In genomic region chr22:46863794-46864193, GRCh38 we compare ENCODE assay signal across 25 cellular contexts.
"Had no signal": no experiment of that assay in that cellular context is flagged by ENCODE, and none has a peak within 500 bp of the region (broad histone marks: within the 10 kb centered on the region; RNA-seq: fewer than 3 reads in every experiment).

No MANE protein-coding gene starts in this region.

- H3K4me1 Mint-ChIP-seq: activated CD4-positive, alpha-beta memory T cell treated with anti-CD3 and anti-CD28 coated beads, Interleukin-2, amount 10 ng/mL, durations not matched to agents 7 days and 5 days; activated CD8-positive, alpha-beta memory T cell treated with anti-CD3 and anti-CD28 coated beads, Interleukin-2, amount 10 ng/mL, durations not matched to agents 7 days and 5 days; mesothelial cell of epicardium had no signal

- H3K36me3 ChIP-seq: ascending aorta, esophagus muscularis mucosa, left lung, ovary, stomach, transverse colon had no signal

- H3K4me3 ChIP-seq: ascending aorta, dorsolateral prefrontal cortex, esophagus muscularis mucosa, left lung, ovary, stomach, transverse colon had no signal

- H3K9me3 ChIP-seq: ascending aorta, esophagus muscularis mucosa, left lung, ovary, stomach, transverse colon had no signal

- H3K36me3 Mint-ChIP-seq: natural killer cell treated with Interleukin-12 subunit alpha and Interleukin-12 subunit beta and Interleukin-15 and Interleukin-18, amount 100 ng/mL, for 72 hours had no signal

- H3K27ac Mint-ChIP-seq: activated CD4-positive, alpha-beta memory T cell treated with anti-CD3 and anti-CD28 coated beads, Interleukin-2, amount 10 ng/mL, durations not matched to agents 7 days and 5 days; activated CD4-positive, alpha-beta T cell treated with anti-CD3 and anti-CD28 coated beads, Interleukin-2, amount 10 ng/mL, durations not matched to agents 24 days and 14 days; activated CD8-positive, alpha-beta memory T cell treated with anti-CD3 and anti-CD28 coated beads, Interleukin-2, amount 10 ng/mL, durations not matched to agents 7 days and 5 days; effector memory CD8-positive, alpha-beta T cell; mesothelial cell of epicardium; natural killer cell treated with Interleukin-12 subunit alpha and Interleukin-12 subunit beta and Interleukin-15 and Interleukin-18, amount 100 ng/mL, for 72 hours; stimulated activated effector memory CD8-positive, alpha-beta T cell treated with anti-CD3 and anti-CD28 coated beads, Interleukin-12 subunit alpha, Interleukin-12 subunit beta, amount 100 ng/mL, for 72 hours had no signal

- H3K4me1 ChIP-seq: ascending aorta, esophagus muscularis mucosa had no signal

- H3K27me3 ChIP-seq: ascending aorta, dorsolateral prefrontal cortex, esophagus muscularis mucosa, left lung, ovary, stomach, transverse colon had no signal

- H3K4me3 Mint-ChIP-seq: activated CD4-positive, alpha-beta memory T cell treated with anti-CD3 and anti-CD28 coated beads, Interleukin-2, amount 10 ng/mL, durations not matched to agents 7 days and 5 days; activated CD4-positive, alpha-beta T cell treated with anti-CD3 and anti-CD28 coated beads, Interleukin-2, amount 10 ng/mL, durations not matched to agents 24 days and 14 days; activated CD8-positive, alpha-beta memory T cell treated with anti-CD3 and anti-CD28 coated beads, Interleukin-2, amount 10 ng/mL, durations not matched to agents 7 days and 5 days; effector memory CD8-positive, alpha-beta T cell; mesothelial cell of epicardium; natural killer cell treated with Interleukin-12 subunit alpha and Interleukin-12 subunit beta and Interleukin-15 and Interleukin-18, amount 100 ng/mL, for 72 hours; stimulated activated effector memory CD8-positive, alpha-beta T cell treated with anti-CD3 and anti-CD28 coated beads, Interleukin-12 subunit alpha, Interleukin-12 subunit beta, amount 100 ng/mL, for 72 hours had no signal

- ATAC-seq: activated CD4-positive, CD25-positive, alpha-beta regulatory T cell treated with anti-CD3 and anti-CD28 coated beads, Interleukin-2, amount 50 U/mL, for 24 hours; activated CD8-positive, alpha-beta memory T cell treated with anti-CD3 and anti-CD28 coated beads, Interleukin-2, amount 10 ng/mL, durations not matched to agents 7 days and 5 days; activated naive CD4-positive, alpha-beta T cell treated with anti-CD3 and anti-CD28 coated beads, Interleukin-2, amount 50 U/mL, for 72 hours; effector memory CD8-positive, alpha-beta T cell; left lung; natural killer cell treated with Interleukin-12 subunit alpha and Interleukin-12 subunit beta and Interleukin-15 and Interleukin-18, amount 100 ng/mL, for 72 hours; right cardiac atrium; stimulated activated effector memory CD8-positive, alpha-beta T cell treated with anti-CD3 and anti-CD28 coated beads, Interleukin-12 subunit alpha, Interleukin-12 subunit beta, amount 100 ng/mL, for 72 hours had no signal

- H3K27me3 Mint-ChIP-seq: activated CD4-positive, alpha-beta memory T cell treated with anti-CD3 and anti-CD28 coated beads, Interleukin-2, amount 10 ng/mL, durations not matched to agents 7 days and 5 days; activated CD4-positive, alpha-beta T cell treated with anti-CD3 and anti-CD28 coated beads, Interleukin-2, amount 10 ng/mL, durations not matched to agents 24 days and 14 days; activated CD8-positive, alpha-beta memory T cell treated with anti-CD3 and anti-CD28 coated beads, Interleukin-2, amount 10 ng/mL, durations not matched to agents 7 days and 5 days; effector memory CD8-positive, alpha-beta T cell; natural killer cell treated with Interleukin-12 subunit alpha and Interleukin-12 subunit beta and Interleukin-15 and Interleukin-18, amount 100 ng/mL, for 72 hours had no signal

- DNase-seq: activated CD4-positive, alpha-beta memory T cell treated with anti-CD3 and anti-CD28 coated beads, Interleukin-2, amount 10 ng/mL, durations not matched to agents 7 days and 5 days; activated CD4-positive, alpha-beta T cell treated with anti-CD3 and anti-CD28 coated beads, Interleukin-2, amount 10 ng/mL, durations not matched to agents 24 days and 14 days; activated CD8-positive, alpha-beta memory T cell treated with anti-CD3 and anti-CD28 coated beads, Interleukin-2, amount 10 ng/mL, durations not matched to agents 7 days and 5 days; central memory CD4-positive, alpha-beta T cell; dorsolateral prefrontal cortex; effector memory CD8-positive, alpha-beta T cell; glutamatergic neuron; hippocampal formation; left lung; ovary; right cardiac atrium; stimulated activated CD4-positive, alpha-beta T cell treated with anti-CD3 and anti-CD28 coated beads, Interleukin-12 subunit alpha, Interleukin-12 subunit beta, amount 100 ng/mL, for 4 hours; stimulated activated CD4-positive, alpha-beta T cell treated with anti-CD3 and anti-CD28 coated beads, Interleukin-1b, Interleukin-23, amount 100 ng/mL, for 48 hours; stomach; transverse colon had no signal

- H3K27ac ChIP-seq: ascending aorta, dorsolateral prefrontal cortex, esophagus muscularis mucosa, left lung, ovary had no signal

- FAIRE-seq: frontal cortex, keratinocyte, urothelium cell line had no signal

- H3K9me3 Mint-ChIP-seq: activated CD4-positive, alpha-beta T cell treated with anti-CD3 and anti-CD28 coated beads, Interleukin-2, amount 10 ng/mL, durations not matched to agents 24 days and 14 days; effector memory CD8-positive, alpha-beta T cell; natural killer cell treated with Interleukin-12 subunit alpha and Interleukin-12 subunit beta and Interleukin-15 and Interleukin-18, amount 100 ng/mL, for 72 hours; stimulated activated effector memory CD8-positive, alpha-beta T cell treated with anti-CD3 and anti-CD28 coated beads, Interleukin-12 subunit alpha, Interleukin-12 subunit beta, amount 100 ng/mL, for 72 hours had no signal
